Comparison of ENCODE assay signal across 17 cellular contexts in the genomic region with DNA sequence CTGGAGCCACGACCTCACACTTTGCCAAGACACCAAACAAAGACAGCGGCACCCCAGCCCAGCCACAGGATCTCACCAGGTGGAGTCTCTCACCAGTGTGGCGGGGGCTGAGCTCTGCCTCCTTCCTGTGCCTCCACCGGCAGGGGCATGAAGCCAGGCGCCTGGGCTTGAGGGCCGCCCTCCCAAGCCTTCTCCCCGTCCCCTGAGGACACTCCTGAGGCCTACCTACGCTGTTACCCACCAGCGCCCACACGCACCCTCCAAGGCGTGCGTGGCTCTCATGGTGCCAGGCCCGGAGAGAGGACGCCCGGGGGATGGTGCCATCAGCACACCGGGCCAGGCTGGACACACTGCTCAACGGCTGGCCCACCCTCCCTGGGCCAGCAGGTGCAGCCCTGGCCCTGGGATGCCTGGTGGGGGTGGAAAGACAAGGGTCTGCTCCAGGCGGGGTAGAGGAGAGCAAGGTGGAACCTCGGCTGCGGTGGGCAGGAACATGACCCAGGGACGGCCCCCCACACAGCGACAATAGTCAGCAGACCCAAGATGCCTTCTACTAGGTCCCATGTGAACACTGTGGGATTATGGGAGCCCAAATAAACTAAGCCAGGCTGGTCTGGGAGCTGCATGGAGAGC.
"Had no signal": no experiment of that assay in that cellular context is flagged by ENCODE, and none has a peak within 500 bp of the region (broad histone marks: within the 10 kb centered on the region; RNA-seq: fewer than 3 reads in every experiment).

No MANE protein-coding gene starts in this region.

- H3K9me3 ChIP-seq: body of pancreas, thoracic aorta had no signal

- H3K4me3 Mint-ChIP-seq: activated naive CD4-positive, alpha-beta T cell treated with anti-CD3 and anti-CD28 coated beads for 36 hours; natural killer cell had no signal

- ATAC-seq: body of pancreas, left cardiac atrium had no signal

- H3K4me1 ChIP-seq: body of pancreas had no signal

- H3K27me3 Mint-ChIP-seq: progenitor cell of endocrine pancreas had no signal

- H3K4me2 ChIP-seq: hepatocyte had no signal

- H3K27me3 ChIP-seq: body of pancreas, dorsolateral prefrontal cortex, hepatocyte had no signal

- H3K9me3 Mint-ChIP-seq: activated naive CD4-positive, alpha-beta T cell treated with anti-CD3 and anti-CD28 coated beads for 36 hours; activated T-helper 2 cell treated with anti-CD3 and anti-CD28 coated beads, Interferon-gamma antibody, Interleukin-2, Interleukin-4, amounts not matched to agents 10 μg/mL and 5 μg/mL and 100 μg/mL, durations not matched to agents 14 hours and 24 hours and 36 hours; natural killer cell had no signal

- H3K27ac ChIP-seq: body of pancreas, hepatocyte, thoracic aorta, WERI-Rb-1 had no signal

- H3K4me3 ChIP-seq: body of pancreas, dorsolateral prefrontal cortex, hepatocyte, thoracic aorta had no signal

- H2AFZ ChIP-seq: hepatocyte had no signal

- H3K36me3 Mint-ChIP-seq: natural killer cell had no signal

- H3K27ac Mint-ChIP-seq: activated naive CD4-positive, alpha-beta T cell treated with anti-CD3 and anti-CD28 coated beads for 36 hours; activated T-helper 2 cell treated with anti-CD3 and anti-CD28 coated beads, Interferon-gamma antibody, Interleukin-2, Interleukin-4, amounts not matched to agents 10 μg/mL and 5 μg/mL and 100 μg/mL, durations not matched to agents 14 hours and 24 hours and 36 hours; natural killer cell had no signal

- DNase-seq: activated CD4-positive, alpha-beta T cell treated with anti-CD3 and anti-CD28 coated beads for 1 hour; activated CD8-positive, alpha-beta memory T cell treated with anti-CD3 and anti-CD28 coated beads for 24 hours; activated naive CD4-positive, alpha-beta T cell treated with anti-CD3 and anti-CD28 coated beads for 36 hours; body of pancreas; left cardiac atrium; mesendoderm; natural killer cell; nucleus accumbens; stimulated activated CD4-positive, alpha-beta T cell treated with anti-CD3 and anti-CD28 coated beads, Interleukin-2, amount 100 ng/mL, for 24 hours; SW 1271; T-helper 2 cell; WERI-Rb-1 had no signal
